ENCODE assay signal across 8 cellular contexts in genomic region chr6:109455161-109455501, GRCh38. TPM values are rescaled to one million over a fixed set of nuclear protein-coding genes. Genes with fewer than 3 reads are reported as not detected.
A peak's percentile ranks its signal among the peaks of the same experiment; 100 is the strongest.
DNase-seq lines count a peak whose midpoint lies in the region; ATAC-seq, FAIRE-seq and TF ChIP-seq lines count a peak whose summit lies in the region.

No MANE protein-coding gene starts in this region.

- H3K9me3 ChIP-seq in kidney (ENCODE audit: control insufficient read depth in 1 of 2, low read length in 2 of 2) = no peaks in the 10 kb centered on the region

- peaks cover 2 to 3% of the 10 kb centered on the region in 2 donors for H3K36me3 ChIP-seq in kidney (ENCODE audit: control insufficient read depth in 1 of 2, insufficient read depth in 2 of 2, low read length in 2 of 2)

- ATAC-seq in HG02623 (IDR thresholded peaks at IDR 0.05; ENCODE audit: unreplicated experiment) = peak; percentile 21

- no peak for FAIRE-seq in kidney (lab: Jason Lieb, UNC)

- TF ChIP-seq CTCF in astrocyte of the spinal cord (IDR thresholded peaks at IDR 0.05; ENCODE audit: low read depth, low read length) (no peak), kidney (IDR thresholded peaks at IDR 0.05; ENCODE audit: borderline replicate concordance, extremely low read depth, insufficient read depth) (no peak)

- in situ Hi-C loops in astrocyte of the spinal cord (cut with HindIII; ENCODE audit: low sequenced_read_pairs) = no loop called here

- intact Hi-C loops in kidney (cut with DNase I) = no loop called here

- peak overlapping the region; percentile 51 to 69 for H3K9ac ChIP-seq in kidney (ENCODE audit: low read length in 2 of 2)

- H3K4me3 ChIP-seq in astrocyte of the spinal cord (ENCODE audit: low read depth, low read length) (peak overlapping the region; percentile 89), kidney (ENCODE audit: low read length in 2 of 2) (peak overlapping the region; percentile 73 to 79)

- peak; percentile 56 for DNase-seq in NCI-H82 (lab: John Stamatoyannopoulos, UW)
- DNase-seq in NCI-H82 treated with DMSO at 0.1 percent for 48 hours (lab: John Stamatoyannopoulos, UW; ENCODE audit: unreplicated experiment) = no peak
- DNase-seq in NOMO-1 (lab: John Stamatoyannopoulos, UW; ENCODE audit: unreplicated experiment in 2 of 2) = peak; percentile 32 to 46
- DNase-seq in astrocyte of the spinal cord (ENCODE audit: low read depth, low spot score) = no peak
- peak; percentile 84 for DNase-seq in kidney
- peak in 2 of 49 donors; percentile 49 to 50 for DNase-seq in substantia nigra (lab: John Stamatoyannopoulos, UW)
- no peak for DNase-seq in HK-2 (ENCODE audit: unreplicated experiment)

- H3K27ac ChIP-seq in kidney (ENCODE audit: low read depth in 2 of 2, low read length in 2 of 2) (peak overlapping the region; percentile 57 to 72), substantia nigra (ENCODE audit: low read depth, low read length, poor library complexity, severe bottlenecking) (peak overlapping the region; percentile 83)

- peaks cover 11 to 15% of the 10 kb centered on the region in 2 donors for H3K4me1 ChIP-seq in kidney (ENCODE audit: control insufficient read depth in 1 of 2, insufficient read depth in 1 of 2, low read depth in 1 of 2, low read length in 2 of 2)

RNA-seq across cellular contexts. Expression of gene MICAL1, which starts 0.4 kb away (rescaled TPM):
- 38.7 TPM for total RNA-seq in kidney
- polyA plus RNA-seq in kidney (ENCODE audit: insufficient read depth, low read depth, low replicate concordance) = 13.7 TPM

RNA-seq across cellular contexts. Expression of gene SMPD2, which starts 14.6 kb away (rescaled TPM):
- 17.4 TPM for total RNA-seq in kidney
- polyA plus RNA-seq in kidney (ENCODE audit: insufficient read depth, low read depth, low replicate concordance) = 14.7 TPM

RNA-seq across cellular contexts. Expression of gene PPIL6, which starts 14.7 kb away (rescaled TPM):
- total RNA-seq in kidney = 8.4 TPM
- 6.0 TPM for polyA plus RNA-seq in kidney (ENCODE audit: insufficient read depth, low read depth, low replicate concordance)

RNA-seq across cellular contexts. Expression of gene ZBTB24, which starts 27.9 kb away (rescaled TPM):
- total RNA-seq in kidney = 12.0 TPM
- 3.1 TPM for polyA plus RNA-seq in kidney (ENCODE audit: insufficient read depth, low read depth, low replicate concordance)

Comparison
In these comparisons a context has a peak if more than half of its experiments do, and no peak if none do; other contexts are left out.
1. DNase-seq: peak in NCI-H82 (single experiment), NOMO-1 (2 of 2) and kidney (single experiment); none in NCI-H82 treated with DMSO at 0.1 percent for 48 hours (single experiment), astrocyte of the spinal cord (single experiment) and HK-2 (single experiment).